ENCODE assay signal across 8 cellular contexts in genomic region chr2:229922449-229923386, GRCh38. TPM values are rescaled to one million over a fixed set of nuclear protein-coding genes. Genes with fewer than 3 reads are reported as not detected.
DNase-seq lines count a peak whose midpoint lies in the region; ATAC-seq and TF ChIP-seq lines count a peak whose summit lies in the region.

Gene FBXO36 (plus strand): TSS chr2:229922503. CDS start chr2:229922514, 11 bp downstream.

- no peak for TF ChIP-seq CTCF in BJ (IDR thresholded peaks at IDR 0.05; ENCODE audit: insufficient read depth, low read depth, low read length)

- peak; percentile 78 for ATAC-seq in HG03354 (IDR thresholded peaks at IDR 0.05; ENCODE audit: poor library complexity, severe bottlenecking, unreplicated experiment)

- CTCF ChIA-PET in BJ (lab: Yijun Ruan, JAX) = interaction anchor here (1.4 kb wide), 1 partner anchor 10 kb away, joined by 4 read pairs; no protein-coding TSS in a partner anchor

- H3K4me3 ChIP-seq in BJ (ENCODE audit: low read depth, low read length) = peak within 1 kb of the TSS; percentile 79

- POLR2A ChIA-PET in BJ (lab: Charles Lee) = no interaction called here

- H3K27me3 ChIP-seq in BJ (ENCODE audit: control insufficient read depth, insufficient read depth, low read length) = no peaks in the 10 kb centered on the region

- DNase-seq in BJ (ENCODE audit: low read depth) = no peak
- peak; percentile 66 for DNase-seq in GM19238 (ENCODE audit: insufficient read length, low spot score)
- peak; percentile 89 for DNase-seq in NCI-H69 (lab: John Stamatoyannopoulos, UW)
- peak; percentile 92 to 93 for DNase-seq in activated CD4-positive, alpha-beta T cell treated with anti-CD3 and anti-CD28 coated beads, Interleukin-2, amount 50 U/mL, for 48 hours
- peak; percentile 46 for DNase-seq in epidermal melanocyte (ENCODE audit: insufficient read length, low spot score)
- peak; percentile 64 for DNase-seq in myocyte (ENCODE audit: low read depth)
- peak; percentile 80 for DNase-seq in stimulated activated CD8-positive, alpha-beta memory T cell treated with anti-CD3 and anti-CD28 coated beads, Interleukin-7, amount 100 ng/mL, for 4 hours (ENCODE audit: low read depth in 2 of 2)

- H3K36me3 ChIP-seq in BJ (ENCODE audit: control insufficient read depth, insufficient read depth, low read length) = no peaks in the 10 kb centered on the region

RNA-seq across cellular contexts. Expression of gene FBXO36, which starts in this region (rescaled TPM):
- polyA plus RNA-seq in BJ (2011; rRNA removed) = 2.4 and 2.8 TPM in 2 replicates
- 1.5 and 2.0 TPM in 2 replicates for polyA minus RNA-seq in BJ (2011; rRNA and poly(A)+ RNA removed)
- total RNA-seq in myocyte = 1.5 and 2.1 TPM in 2 replicates
- 2.2 TPM for polyA plus RNA-seq in myocyte (2012)
